ENCODE assay signal across 9 cellular contexts in the genomic region with DNA sequence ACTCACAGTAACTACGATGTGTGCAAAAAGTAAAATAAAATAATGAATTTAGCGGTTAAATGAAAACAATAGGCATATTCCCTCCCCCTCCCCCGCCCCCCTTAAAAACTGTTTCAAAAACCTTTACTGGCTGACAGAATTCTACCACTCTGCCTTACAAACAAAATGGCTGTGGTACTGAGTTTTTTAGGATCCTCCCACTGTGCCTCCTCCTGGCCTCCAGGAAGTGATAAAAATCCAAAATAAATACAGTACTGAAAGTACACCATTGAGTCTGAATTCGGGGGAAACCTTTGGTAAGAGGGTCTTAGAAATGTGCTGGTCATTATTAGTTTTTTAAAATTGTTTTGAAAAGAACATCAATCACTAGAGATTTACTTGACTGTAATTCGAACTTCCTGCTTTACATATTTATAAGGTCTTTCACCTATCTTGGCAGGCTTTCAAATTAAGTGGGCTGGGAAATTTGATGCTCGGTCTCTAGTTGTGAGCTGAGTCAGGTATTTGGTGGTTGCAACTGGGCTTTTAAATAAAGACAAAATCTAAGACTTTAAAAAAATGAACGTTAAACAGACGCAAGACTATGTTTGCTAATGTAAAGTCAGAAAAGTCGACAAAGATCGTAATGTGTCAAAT. TPM values are rescaled to one million over a fixed set of nuclear protein-coding genes. Genes with fewer than 3 reads are reported as not detected.
DNase-seq lines count a peak whose midpoint lies in the region; ATAC-seq and TF ChIP-seq lines count a peak whose summit lies in the region.
"Had no signal": no experiment of that assay in that cellular context is flagged by ENCODE, and none has a peak within 500 bp of the region (broad histone marks: within the 10 kb centered on the region; RNA-seq: fewer than 3 reads in every experiment).

No MANE protein-coding gene starts in this region.

- H3K27ac Mint-ChIP-seq in immature natural killer cell: no peak overlapping the region
- H3K27ac Mint-ChIP-seq in stimulated activated memory B cell treated with anti-CD40 and anti-IgM and Interleukin-4, amounts not matched to agents 10 μg/mL and 1 μg/mL and 100 μg/mL, for 72 hours: no peak overlapping the region
- H3K27ac Mint-ChIP-seq: activated T-cell treated with anti-CD3 and anti-CD28 coated beads, Interleukin-2, amount 50 U/mL, for 72 hours had no signal

- H3K4me1 Mint-ChIP-seq in immature natural killer cell: peaks cover 16 to 25% of the 10 kb centered on the region in 2 donors
- peaks cover 10% of the 10 kb centered on the region for H3K4me1 Mint-ChIP-seq in stimulated activated memory B cell treated with anti-CD40 and anti-IgM and Interleukin-4, amounts not matched to agents 10 μg/mL and 1 μg/mL and 100 μg/mL, for 72 hours

- peak overlapping the region; percentile 60 to 82 for H3K4me3 ChIP-seq in cardiac fibroblast (replicated peaks in 1 of 2; ENCODE audit: low read depth in 2 of 2, low read length in 2 of 2)

- no peaks in the 10 kb centered on the region for H3K27me3 Mint-ChIP-seq in immature natural killer cell (ENCODE audit: low read depth in 3 of 3)
- H3K27me3 Mint-ChIP-seq in stimulated activated memory B cell treated with anti-CD40 and anti-IgM and Interleukin-4, amounts not matched to agents 10 μg/mL and 1 μg/mL and 100 μg/mL, for 72 hours: no peaks in the 10 kb centered on the region

- H3K9me3 Mint-ChIP-seq in immature natural killer cell: no peaks in the 10 kb centered on the region
- H3K9me3 Mint-ChIP-seq in stimulated activated memory B cell treated with anti-CD40 and anti-IgM and Interleukin-4, amounts not matched to agents 10 μg/mL and 1 μg/mL and 100 μg/mL, for 72 hours: no peaks in the 10 kb centered on the region
- H3K9me3 Mint-ChIP-seq: activated T-cell treated with anti-CD3 and anti-CD28 coated beads, Interleukin-2, amount 50 U/mL, for 72 hours had no signal

- TF ChIP-seq CTCF in cardiac fibroblast (IDR thresholded peaks at IDR 0.05; ENCODE audit: low read depth, low read length): no peak

- ATAC-seq in HG03175 (IDR thresholded peaks at IDR 0.05; ENCODE audit: unreplicated experiment) (peak; percentile 28), HG02938 (IDR thresholded peaks at IDR 0.05; ENCODE audit: unreplicated experiment) (no peak), GM21528 (IDR thresholded peaks at IDR 0.05; ENCODE audit: low FRiP score, unreplicated experiment) (no peak)
- peak; percentile 66 for ATAC-seq in stimulated activated memory B cell treated with anti-CD40 and anti-IgM and Interleukin-4, amounts not matched to agents 10 μg/mL and 1 μg/mL and 100 μg/mL, for 72 hours

- DNase-seq in EL (peak; percentile 56), NCI-H774 (lab: John Stamatoyannopoulos, UW) (peak; percentile 76), cardiac fibroblast (ENCODE audit: low read depth in 2 of 2) (peak; percentile 76), immature natural killer cell (peak; percentile 55 to 61 (median 58))

- no peak overlapping the region for H3K4me3 Mint-ChIP-seq in immature natural killer cell
- no peak overlapping the region for H3K4me3 Mint-ChIP-seq in stimulated activated memory B cell treated with anti-CD40 and anti-IgM and Interleukin-4, amounts not matched to agents 10 μg/mL and 1 μg/mL and 100 μg/mL, for 72 hours
- H3K4me3 Mint-ChIP-seq: activated T-cell treated with anti-CD3 and anti-CD28 coated beads, Interleukin-2, amount 50 U/mL, for 72 hours had no signal

- no peaks in the 10 kb centered on the region for H3K36me3 Mint-ChIP-seq in immature natural killer cell
- H3K36me3 Mint-ChIP-seq in stimulated activated memory B cell treated with anti-CD40 and anti-IgM and Interleukin-4, amounts not matched to agents 10 μg/mL and 1 μg/mL and 100 μg/mL, for 72 hours: no peaks in the 10 kb centered on the region

RNA-seq across cellular contexts. Expression of gene EPC1, which starts 32.5 kb away (rescaled TPM):
- polyA plus RNA-seq in immature natural killer cell: 10 to 100 TPM; 43.1 to 63.4 (median 50.5) TPM

Comparison
In these comparisons a context has a peak if more than half of its experiments do, and no peak if none do; other contexts are left out.
1. ATAC-seq: peak in HG03175 (single experiment) and stimulated activated memory B cell treated with anti-CD40 and anti-IgM and Interleukin-4, amounts not matched to agents 10 μg/mL and 1 μg/mL and 100 μg/mL, for 72 hours (single experiment); none in HG02938 (single experiment) and GM21528 (single experiment).
2. Peak in every context shown above with its lines, with median percentiles within 50 percentile points of each other: DNase-seq.